Comparison of ENCODE assay signal across 14 cellular contexts in genomic region chr12:27521066-27521465, GRCh38. TPM values are rescaled to one million over a fixed set of nuclear protein-coding genes. Genes with fewer than 3 reads are reported as not detected.
A peak's percentile ranks its signal among the peaks of the same experiment; 100 is the strongest.
DNase-seq lines count a peak whose midpoint lies in the region; ATAC-seq, FAIRE-seq and TF ChIP-seq lines count a peak whose summit lies in the region.
"Had no signal": no experiment of that assay in that cellular context is flagged by ENCODE, and none has a peak within 500 bp of the region (broad histone marks: within the 10 kb centered on the region; RNA-seq: fewer than 3 reads in every experiment).

No MANE protein-coding gene starts in this region.

- no peak overlapping the region for H3K27ac Mint-ChIP-seq in WTC11
- H3K27ac Mint-ChIP-seq: progenitor cell of endocrine pancreas had no signal

- BruUV-seq in HepG2 (replicated peaks; lab: Mats Ljungman, UMichigan) = no TSS peak

- ATAC-seq in HepG2 = no peak
- ATAC-seq in right lobe of liver = no peak
- ATAC-seq in WTC11 = peak; percentile 4
- ATAC-seq in GM21723 (IDR thresholded peaks at IDR 0.05; ENCODE audit: unreplicated experiment) = no peak
- ATAC-seq in GM18517 (IDR thresholded peaks at IDR 0.05; ENCODE audit: unreplicated experiment) = no peak
- ATAC-seq: body of pancreas, heart right ventricle, Panc1 had no signal

- H3K4me1 ChIP-seq in HepG2 (ENCODE audit: insufficient read depth, low read length) (peaks cover 29% of the 10 kb centered on the region), right lobe of liver (peaks cover 0 to 8% (median 0%) of the 10 kb centered on the region in 4 donors), esophagus squamous epithelium (peaks cover 0 to 36% (median 11%) of the 10 kb centered on the region in 3 donors)

- H3K27me3 Mint-ChIP-seq in WTC11 (ENCODE audit: low read depth) = peaks cover 34% of the 10 kb centered on the region

- H3K9ac ChIP-seq in HepG2 (ENCODE audit: insufficient read depth, low read depth, low read length) = no peak overlapping the region

- H3K36me3 ChIP-seq in HepG2 (replicated peaks in 1 of 2; ENCODE audit: control insufficient read depth in 1 of 2, insufficient read depth in 2 of 2, low read length in 2 of 2) (no peaks in the 10 kb centered on the region), right lobe of liver (no peaks in the 10 kb centered on the region), esophagus squamous epithelium (no peaks in the 10 kb centered on the region)
- H3K36me3 ChIP-seq: heart right ventricle had no signal

- in situ Hi-C loops in HepG2 (cut with HindIII; ENCODE audit: extremely low pct_ligation_motif_present, low pct_unique_long_range_greater_than_20kb) = no loop called here

- H3K27ac ChIP-seq in HepG2 (ENCODE audit: extremely low read length, insufficient read depth, low read length) (no peak overlapping the region), right lobe of liver (no peak overlapping the region), layer of hippocampus (ENCODE audit: low read depth, low read length) (peak overlapping the region; percentile 63), esophagus squamous epithelium (no peak overlapping the region)
- H3K27ac ChIP-seq: body of pancreas had no signal

- no peak overlapping the region for H3K4me3 ChIP-seq in HepG2 (replicated peaks in 1 of 3; ENCODE audit: insufficient read depth in 1 of 3, low read depth in 2 of 3, low read length in 3 of 3)
- no peak overlapping the region for H3K4me3 ChIP-seq in right lobe of liver
- no peak overlapping the region for H3K4me3 ChIP-seq in esophagus squamous epithelium
- H3K4me3 ChIP-seq: body of pancreas, heart right ventricle had no signal

- CTCF ChIA-PET in HepG2 (lab: Yijun Ruan, JAX; ENCODE audit: low intra/inter-chr PET ratio, low total read pairs) (no interaction called here), WTC11 (lab: Charles Lee) (interaction anchor here (1.1 kb wide), 1 partner anchor 86 kb away, joined by 3 read pairs; no protein-coding TSS in a partner anchor)

- intact Hi-C loops in HepG2 (cut with micrococcal nuclease; ENCODE audit: unreplicated experiment) (loop anchor here (10.0 kb wide), 1 partner anchor 184 kb away; no protein-coding TSS in a partner anchor), right lobe of liver (cut with DNase I) (no loop called here), esophagus squamous epithelium (cut with DNase I) (no loop called here)

- peaks cover 41% of the 10 kb centered on the region for H3K4me1 Mint-ChIP-seq in WTC11

- TF ChIP-seq CTCF in HepG2 (CRISPR knock-in tag; IDR thresholded peaks at IDR 0.05) = no peak
- TF ChIP-seq CTCF in right lobe of liver (IDR thresholded peaks at IDR 0.05) = no peak
- TF ChIP-seq CTCF in WTC11 (IDR thresholded peaks at IDR 0.05) = no peak
- no peak for TF ChIP-seq CTCF in esophagus squamous epithelium (IDR thresholded peaks at IDR 0.05)

- no peaks in the 10 kb centered on the region; a peak in 1 of 5 replicates for H3K27me3 ChIP-seq in HepG2 (ENCODE audit: control insufficient read depth in 1 of 2, insufficient read depth in 2 of 2, low read length in 2 of 2)
- H3K27me3 ChIP-seq in right lobe of liver = no peaks in the 10 kb centered on the region
- no peaks in the 10 kb centered on the region for H3K27me3 ChIP-seq in layer of hippocampus (ENCODE audit: control insufficient read depth, insufficient read depth, low read length)
- H3K27me3 ChIP-seq in esophagus squamous epithelium = no peaks in the 10 kb centered on the region
- H3K27me3 ChIP-seq: body of pancreas, heart right ventricle had no signal

- TF ChIP-seq RAD21 in HepG2 (CRISPR knock-in tag; IDR thresholded peaks at IDR 0.05) = no peak

- TF ChIP-seq POLR2A in HepG2 (IDR thresholded peaks at IDR 0.05; ENCODE audit: insufficient read depth in 1 of 2, low read depth in 2 of 2, low read length in 2 of 2) (no peak), right lobe of liver (IDR thresholded peaks at IDR 0.05) (no peak), esophagus squamous epithelium (IDR thresholded peaks at IDR 0.05) (peak in 1 of 4 donors; percentile 20)

- H3K9me3 ChIP-seq in HepG2 (ENCODE audit: low read length) = no peaks in the 10 kb centered on the region
- no peaks in the 10 kb centered on the region for H3K9me3 ChIP-seq in right lobe of liver
- H3K9me3 ChIP-seq in esophagus squamous epithelium = no peaks in the 10 kb centered on the region
- H3K9me3 ChIP-seq: heart right ventricle had no signal

- TF ChIP-seq EP300 in HepG2 (IDR thresholded peaks at IDR 0.05; ENCODE audit: low read depth in 2 of 2, low read length in 2 of 2) (no peak), HepG2 (CRISPR knock-in tag; IDR thresholded peaks at IDR 0.05; ENCODE audit: borderline replicate concordance) (no peak)

- H3K79me2 ChIP-seq in HepG2 (ENCODE audit: insufficient read depth, low read length) = peaks cover 17% of the 10 kb centered on the region

- 0 out of 2 replicates have a peak overlapping the region, but pooled peaks have one; percentile 5 for H3K4me3 Mint-ChIP-seq in WTC11

- H3K36me3 Mint-ChIP-seq in WTC11 = no peaks in the 10 kb centered on the region
- H3K36me3 Mint-ChIP-seq: CD4-positive, CD25-positive, alpha-beta regulatory T cell had no signal

- POLR2A ChIA-PET in HepG2 (lab: Yijun Ruan, JAX) (no interaction called here), WTC11 (lab: Charles Lee) (no interaction called here)

- H3K4me2 ChIP-seq in HepG2 (ENCODE audit: low read depth, low read length) = no peak overlapping the region; the same call in 1 of the 2 replicates

- no peak for FAIRE-seq in HepG2 (lab: Jason Lieb, UNC)

- WGBS in HepG2 (ENCODE audit: low lambda C conversion rate) = 36% methylated on average over 4 of the region's 4 CpGs
- WGBS in right lobe of liver (ENCODE audit: insufficient coverage, low coverage, low lambda C conversion rate, missing lambda C conversion rate) = 70% methylated on average over 4 of the region's 4 CpGs
- WGBS in esophagus squamous epithelium, 2 donors = 32 to 41% methylated on average over 3 to 4 of the region's 4 CpGs

- DNase-seq in HepG2 (ENCODE audit: low spot score) = no peak
- no peak for DNase-seq in right lobe of liver
- DNase-seq in WTC11 (ENCODE audit: low spot score) = peak; percentile 27
- DNase-seq in esophagus squamous epithelium (lab: John Stamatoyannopoulos, UW) = no peak
- no peak for DNase-seq in H4 (ENCODE audit: low spot score)
- DNase-seq: activated CD4-positive, alpha-beta T cell treated with anti-CD3 and anti-CD28 coated beads, Interleukin-2, amount 50 U/mL, for 1 hour; CD4-positive, CD25-positive, alpha-beta regulatory T cell had no signal

- peak overlapping the region; percentile 45 for H2AFZ ChIP-seq in HepG2 (ENCODE audit: low read length)

- H3K9me3 Mint-ChIP-seq in WTC11 = no peaks in the 10 kb centered on the region

- no peaks in the 10 kb centered on the region for H4K20me1 ChIP-seq in HepG2 (ENCODE audit: insufficient read depth, low read length)

TF ChIP-seq in HepG2, 621 proteins besides CTCF, POLR2A, EP300 and RAD21 (continues in another document):
- TF ChIP-seq ATF5 (CRISPR knock-in tag; IDR thresholded peaks at IDR 0.05; ENCODE audit: low read depth) = no peak

RNA-seq across cellular contexts. Expression of gene PPFIBP1, which starts 2.9 kb away (rescaled TPM):
- total RNA-seq in HepG2 (2016; rRNA removed; fragmentation: Illumina TruSeq; extraction: Trizol) = 21.8 and 32.0 TPM in 2 replicates
- 6.2 and 6.4 TPM in 2 replicates for total RNA-seq in HepG2 (2016; cell fraction: cytosol; rRNA removed; fragmentation: Illumina TruSeq; extraction: Trizol; ENCODE audit: low read depth)
- total RNA-seq in HepG2 (2016; cell fraction: insoluble cytoplasmic fraction; rRNA removed; fragmentation: Illumina TruSeq; extraction: Trizol) = 21.0 and 26.5 TPM in 2 replicates
- total RNA-seq in HepG2 (2016; cell fraction: membrane; rRNA removed; fragmentation: Illumina TruSeq; extraction: Trizol) = 8.1 and 10.1 TPM in 2 replicates
- total RNA-seq in HepG2 (2016; cell fraction: nucleus; rRNA removed; fragmentation: Illumina TruSeq; extraction: Trizol) = 35.3 and 36.6 TPM in 2 replicates
- 16.2 and 19.6 TPM in 2 replicates for polyA plus RNA-seq in HepG2 (2011; rRNA removed)
- 6.6 and 10.3 TPM in 2 replicates for polyA plus RNA-seq in HepG2 (2011; cell fraction: cytosol; rRNA removed)
- polyA plus RNA-seq in HepG2 (2011; cell fraction: nucleus; rRNA removed) = 19.9 and 28.8 TPM in 2 replicates
- 14.4 and 17.5 TPM in 2 replicates for polyA plus RNA-seq in HepG2 (2012)
- polyA plus RNA-seq in HepG2 (2016; cell fraction: cytosol; fragmentation: Illumina TruSeq; extraction: Trizol; ENCODE audit: low read depth) = 0.42 and 0.76 TPM in 2 replicates
- 13.2 and 13.8 TPM in 2 replicates for polyA plus RNA-seq in HepG2 (2016; cell fraction: insoluble cytoplasmic fraction; fragmentation: Illumina TruSeq; extraction: Trizol; ENCODE audit: low read depth)
- polyA plus RNA-seq in HepG2 (2016; cell fraction: membrane; fragmentation: Illumina TruSeq; extraction: Trizol; ENCODE audit: low read depth) = 1.9 and 2.3 TPM in 2 replicates
- polyA plus RNA-seq in HepG2 (2016; cell fraction: nucleus; fragmentation: Illumina TruSeq; extraction: Trizol; ENCODE audit: insufficient read depth, low read depth) = 21.9 and 25.0 TPM in 2 replicates
- 18.5 and 40.1 TPM in 2 replicates for polyA minus RNA-seq in HepG2 (2011; rRNA and poly(A)+ RNA removed; ENCODE audit: low replicate concordance)
- 15.6 and 16.2 TPM in 2 replicates for polyA minus RNA-seq in HepG2 (2011; cell fraction: cytosol; rRNA and poly(A)+ RNA removed)
- 89.9 and 122 TPM in 2 replicates for polyA minus RNA-seq in HepG2 (2011; cell fraction: nucleus; rRNA and poly(A)+ RNA removed)
- 10 to 100 TPM; 24.1 to 53.9 (median 35.8) TPM for total RNA-seq in right lobe of liver
- total RNA-seq in WTC11 (2021) = 22.3 to 28.7 TPM (median 27.7 TPM) in 3 replicates
- 10 to 100 TPM; 41.9 to 62.6 (median 46.7) TPM for total RNA-seq in esophagus squamous epithelium
- total RNA-seq in H4 (2014; rRNA removed; shearing (Covaris generic)) = 15.4 and 15.9 TPM in 2 replicates

Comparison
In these comparisons a context has a peak if more than half of its experiments do, and no peak if none do; other contexts are left out.
1. Of the 50 proteins assayed by ChIP-seq in both HepG2 and WTC11: peak only in HepG2: none; only in WTC11: PRDM15; in both: none; in neither: 49.